In the genomic region with DNA sequence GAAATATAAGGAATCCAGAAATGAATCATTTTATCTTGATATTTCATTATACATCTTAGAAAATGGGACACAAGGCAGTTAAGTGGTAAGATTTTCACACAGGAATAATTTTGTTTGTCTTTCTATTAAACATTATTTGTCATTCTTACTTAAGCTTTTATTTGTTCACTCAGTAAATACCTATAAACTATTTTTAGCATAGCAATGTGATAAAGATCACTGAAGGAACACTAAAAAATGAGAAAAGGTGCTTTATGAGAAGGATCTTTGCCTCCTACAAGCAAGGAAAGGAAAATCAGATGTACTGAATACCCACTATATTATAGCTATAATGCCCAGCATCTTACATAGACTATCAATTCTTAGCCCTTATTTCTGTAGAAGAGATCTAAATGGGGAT, we compare ENCODE assay signal across 10 cellular contexts.
"Had no signal": no experiment of that assay in that cellular context is flagged by ENCODE, and none has a peak within 500 bp of the region (broad histone marks: within the 10 kb centered on the region; RNA-seq: fewer than 3 reads in every experiment).

No MANE protein-coding gene starts in this region.

- H3K4me3 Mint-ChIP-seq: HFFc6, IgD-negative memory B cell had no signal

- H3K9me3 Mint-ChIP-seq: HFFc6 had no signal

- ATAC-seq: HCT116, HepG2 had no signal

- H2AFZ ChIP-seq: GM23248 had no signal

- H3K27ac Mint-ChIP-seq: HFFc6, IgD-negative memory B cell had no signal

- H3K9me3 ChIP-seq: HAP-1 had no signal

- H3K9ac ChIP-seq: GM23248 had no signal

- H3K4me3 ChIP-seq: GM23248, HAP-1 had no signal

- DNase-seq: GM23248, GOT3, H7, HFFc6, KBM-7 had no signal

- H3K27me3 Mint-ChIP-seq: IgD-negative memory B cell had no signal

- H3K36me3 ChIP-seq: HAP-1 had no signal

- H3K36me3 Mint-ChIP-seq: IgD-negative memory B cell had no signal

- H3K4me1 ChIP-seq: HAP-1 had no signal

- H3K27ac ChIP-seq: GM23248, HL-60 had no signal
